Comparison of ENCODE assay signal across 14 cellular contexts in genomic region chr3:134718736-134719135, GRCh38.
"Had no signal": no experiment of that assay in that cellular context is flagged by ENCODE, and none has a peak within 500 bp of the region (broad histone marks: within the 10 kb centered on the region; RNA-seq: fewer than 3 reads in every experiment).

No MANE protein-coding gene starts in this region.

- DNase-seq: activated CD4-positive, alpha-beta T cell treated with anti-CD3 and anti-CD28 coated beads, Interleukin-2, amount 10 ng/mL, durations not matched to agents 7 days and 5 days; activated CD4-positive, CD25-positive, alpha-beta regulatory T cell; activated CD8-positive, alpha-beta memory T cell treated with anti-CD3 and anti-CD28 coated beads for 24 hours; amniotic stem cell; gastrocnemius medialis; kidney; mesendoderm; pancreas; stimulated activated CD4-positive, alpha-beta T cell treated with anti-CD3 and anti-CD28 coated beads, Interleukin-1b, Interleukin-23, amount 100 ng/mL, for 48 hours; T-helper 17 cell; transverse colon had no signal

- ATAC-seq: gastrocnemius medialis; pancreas; stimulated activated memory B cell treated with anti-CD40 and anti-IgM and Interleukin-4, amounts not matched to agents 10 μg/mL and 1 μg/mL and 100 μg/mL, for 72 hours; T-helper 17 cell had no signal

- H3K4me3 ChIP-seq: breast epithelium, gastrocnemius medialis, pancreas, right atrium auricular region, transverse colon had no signal
